1 cellular context compared by ENCODE assay signal in genomic region chr5:61026004-61026403, GRCh38.
TF ChIP-seq lines count a peak whose summit lies in the region.

No MANE protein-coding gene starts in this region.

TF ChIP-seq in WTC11, 78 proteins besides CTCF, POLR2A, EP300 and RAD21 (continued from another document):
- TF ChIP-seq PRDM15 (CRISPR knock-in tag; IDR thresholded peaks at IDR 0.05) (no peak), PREB (CRISPR knock-in tag; IDR thresholded peaks at IDR 0.05; ENCODE audit: borderline replicate concordance) (no peak), JUN (CRISPR knock-in tag; IDR thresholded peaks at IDR 0.05) (no peak), E2F4 (CRISPR knock-in tag; IDR thresholded peaks at IDR 0.05; ENCODE audit: borderline replicate concordance, low read depth) (no peak), TCF7 (CRISPR knock-in tag; IDR thresholded peaks at IDR 0.05; ENCODE audit: low read depth) (no peak), SMAD3 (CRISPR knock-in tag; IDR thresholded peaks at IDR 0.05; ENCODE audit: borderline replicate concordance) (no peak), ELF4 (CRISPR knock-in tag; IDR thresholded peaks at IDR 0.05; ENCODE audit: low read depth) (no peak), NR3C1 (CRISPR knock-in tag; conservative IDR thresholded peaks at IDR 0.05; ENCODE audit: low read depth) (no peak)
